Comparison of ENCODE assay signal across 16 cellular contexts in genomic region chr5:34564706-34565235, GRCh38.
A peak's percentile ranks its signal among the peaks of the same experiment; 100 is the strongest.
DNase-seq lines count a peak whose midpoint lies in the region; ATAC-seq lines count a peak whose summit lies in the region.
"Had no signal": no experiment of that assay in that cellular context is flagged by ENCODE, and none has a peak within 500 bp of the region (broad histone marks: within the 10 kb centered on the region; RNA-seq: fewer than 3 reads in every experiment).

No MANE protein-coding gene starts in this region.

- H3K9me3 ChIP-seq in adipocyte (ENCODE audit: control insufficient read depth, low read length): no peaks in the 10 kb centered on the region
- H3K9me3 ChIP-seq: tibial nerve had no signal

- peaks cover 22% of the 10 kb centered on the region for H3K4me1 ChIP-seq in ACC112 (ENCODE audit: control insufficient read depth, insufficient read depth, low read length, unreplicated experiment)
- H3K4me1 ChIP-seq in adipocyte (ENCODE audit: control insufficient read depth, insufficient read depth, low read length): peaks cover 18% of the 10 kb centered on the region

- H3K27ac ChIP-seq in ACC112 (ENCODE audit: low read depth, low read length): peak overlapping the region; percentile 65

- H3K27me3 ChIP-seq in ACC112 (ENCODE audit: insufficient read depth, low read length): no peaks in the 10 kb centered on the region
- H3K27me3 ChIP-seq in adipocyte (replicated peaks; ENCODE audit: control insufficient read depth, insufficient read depth, low read length): no peaks in the 10 kb centered on the region
- H3K27me3 ChIP-seq: tibial nerve had no signal

- H3K9ac ChIP-seq in adipocyte (ENCODE audit: low read length): peak overlapping the region; percentile 10

- ATAC-seq in sciatic nerve: peak; percentile 76

- no peaks in the 10 kb centered on the region for H3K36me3 ChIP-seq in ACC112 (ENCODE audit: insufficient read depth, low read length)
- H3K36me3 ChIP-seq in adipocyte (ENCODE audit: control insufficient read depth, insufficient read depth, low read length, severe bottlenecking): no peaks in the 10 kb centered on the region
- H3K36me3 ChIP-seq: tibial nerve had no signal

- H2AFZ ChIP-seq in ACC112 (ENCODE audit: low read length, unreplicated experiment): no peak overlapping the region

- H3K4me3 ChIP-seq in ACC112 (ENCODE audit: low read depth, low read length) (no peak overlapping the region), adipocyte (ENCODE audit: low read length) (no peak overlapping the region)
- H3K4me3 ChIP-seq: tibial nerve had no signal

- intact Hi-C loops in sciatic nerve (cut with DNase I): no loop called here

- no peaks in the 10 kb centered on the region for H3K79me2 ChIP-seq in ACC112 (ENCODE audit: control insufficient read depth, insufficient read depth, low read length, unreplicated experiment)

- DNase-seq in adipocyte (ENCODE audit: low read depth) (no peak), glomerular visceral epithelial cell (ENCODE audit: extremely low spot score) (peak; percentile 71), sciatic nerve (ENCODE audit: low spot score) (peak; percentile 64), NCI-H2029 (lab: John Stamatoyannopoulos, UW) (no peak), kidney glomerular epithelial cell (lab: John Stamatoyannopoulos, UW) (no peak), NCI-H2107 treated with DMSO at 0.1 percent for 48 hours (lab: John Stamatoyannopoulos, UW; ENCODE audit: unreplicated experiment) (no peak), 8988T (no peak)
- DNase-seq: activated naive CD8-positive, alpha-beta T cell treated with anti-CD3 and anti-CD28 coated beads, Interleukin-2, amount 10 ng/mL, durations not matched to agents 7 days and 5 days; activated T-cell treated with anti-CD3 and anti-CD28 coated beads, Interleukin-2, amount 50 U/mL, for 48 hours; cerebellar nuclear complex; head of caudate nucleus; NCI-H1930; NCI-H524 treated with DMSO at 0.1 percent for 48 hours; stimulated activated CD4-positive, alpha-beta T cell treated with anti-CD3 and anti-CD28 coated beads, Interleukin-2, amount 100 ng/mL, for 24 hours had no signal

Comparison
In these comparisons a context has a peak if more than half of its experiments do, and no peak if none do; other contexts are left out.
1. DNase-seq: peak in glomerular visceral epithelial cell (single experiment) and sciatic nerve (single experiment); none in adipocyte (single experiment), NCI-H2029 (single experiment), kidney glomerular epithelial cell (single experiment), NCI-H2107 treated with DMSO at 0.1 percent for 48 hours (single experiment) and 8988T (single experiment).